Comparison of ENCODE assay signal across 1 cellular context in the genomic region with DNA sequence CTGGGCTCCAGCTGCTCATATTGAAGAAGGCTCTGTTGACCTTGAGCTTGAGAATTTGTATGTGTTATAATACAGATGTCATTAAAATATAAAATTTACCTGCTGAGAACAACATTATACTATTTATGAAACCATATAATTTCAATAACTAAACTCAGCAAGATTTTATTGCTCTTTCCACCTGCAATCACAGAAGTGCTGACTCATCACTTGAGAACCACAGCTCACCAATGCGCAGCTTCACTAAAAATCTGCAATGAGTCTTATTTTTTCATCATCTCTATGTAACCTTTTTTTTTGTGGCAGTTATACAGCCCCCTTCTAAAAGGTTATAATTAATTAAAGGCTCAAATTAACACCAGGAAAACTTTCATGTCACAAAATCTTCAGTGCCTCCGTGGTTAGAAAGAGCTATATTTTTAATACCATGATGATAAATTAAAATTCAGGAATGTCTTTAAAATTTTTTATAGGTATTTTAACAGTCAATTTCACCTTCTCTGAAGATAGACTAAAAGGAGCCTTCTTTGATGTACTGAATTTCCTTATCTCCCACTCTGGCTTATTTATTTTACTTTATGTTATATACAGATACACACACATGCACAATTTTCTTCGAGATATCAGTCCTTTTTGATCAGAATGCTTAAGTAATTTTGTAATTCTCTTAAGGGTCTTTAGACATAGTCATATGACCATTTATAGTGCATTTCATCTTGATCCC.
TF ChIP-seq lines count a peak whose summit lies in the region.

No MANE protein-coding gene starts in this region.

TF ChIP-seq in K562, 482 proteins besides CTCF, POLR2A, EP300 and RAD21 (continued from another document):
- TF ChIP-seq MCM5 (IDR thresholded peaks at IDR 0.05; ENCODE audit: low read depth): no peak
- no peak for TF ChIP-seq BRD9 (IDR thresholded peaks at IDR 0.05; ENCODE audit: low read depth, partially characterized antibody)
- TF ChIP-seq MAFF (IDR thresholded peaks at IDR 0.05; ENCODE audit: low read length): peak; percentile 99
- TF ChIP-seq FOXJ3 (CRISPR knock-in tag; IDR thresholded peaks at IDR 0.05): no peak
- TF ChIP-seq MAFG (tag; conservative IDR thresholded peaks at IDR 0.05): peak; percentile 95
- no peak for TF ChIP-seq DMBX1 (CRISPR knock-in tag; IDR thresholded peaks at IDR 0.05; ENCODE audit: borderline replicate concordance)
- TF ChIP-seq, protein P1, sequence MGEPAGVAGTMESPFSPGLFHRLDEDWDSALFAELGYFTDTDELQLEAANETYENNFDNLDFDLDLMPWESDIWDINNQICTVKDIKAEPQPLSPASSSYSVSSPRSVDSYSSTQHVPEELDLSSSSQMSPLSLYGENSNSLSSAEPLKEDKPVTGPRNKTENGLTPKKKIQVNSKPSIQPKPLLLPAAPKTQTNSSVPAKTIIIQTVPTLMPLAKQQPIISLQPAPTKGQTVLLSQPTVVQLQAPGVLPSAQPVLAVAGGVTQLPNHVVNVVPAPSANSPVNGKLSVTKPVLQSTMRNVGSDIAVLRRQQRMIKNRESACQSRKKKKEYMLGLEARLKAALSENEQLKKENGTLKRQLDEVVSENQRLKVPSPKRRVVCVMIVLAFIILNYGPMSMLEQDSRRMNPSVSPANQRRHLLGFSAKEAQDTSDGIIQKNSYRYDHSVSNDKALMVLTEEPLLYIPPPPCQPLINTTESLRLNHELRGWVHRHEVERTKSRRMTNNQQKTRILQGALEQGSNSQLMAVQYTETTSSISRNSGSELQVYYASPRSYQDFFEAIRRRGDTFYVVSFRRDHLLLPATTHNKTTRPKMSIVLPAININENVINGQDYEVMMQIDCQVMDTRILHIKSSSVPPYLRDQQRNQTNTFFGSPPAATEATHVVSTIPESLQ (CRISPR knock-in tag; IDR thresholded peaks at IDR 0.05): no peak
- TF ChIP-seq PHF8 (IDR thresholded peaks at IDR 0.05; ENCODE audit: borderline replicate concordance, low read length): no peak
- TF ChIP-seq, protein P2, sequence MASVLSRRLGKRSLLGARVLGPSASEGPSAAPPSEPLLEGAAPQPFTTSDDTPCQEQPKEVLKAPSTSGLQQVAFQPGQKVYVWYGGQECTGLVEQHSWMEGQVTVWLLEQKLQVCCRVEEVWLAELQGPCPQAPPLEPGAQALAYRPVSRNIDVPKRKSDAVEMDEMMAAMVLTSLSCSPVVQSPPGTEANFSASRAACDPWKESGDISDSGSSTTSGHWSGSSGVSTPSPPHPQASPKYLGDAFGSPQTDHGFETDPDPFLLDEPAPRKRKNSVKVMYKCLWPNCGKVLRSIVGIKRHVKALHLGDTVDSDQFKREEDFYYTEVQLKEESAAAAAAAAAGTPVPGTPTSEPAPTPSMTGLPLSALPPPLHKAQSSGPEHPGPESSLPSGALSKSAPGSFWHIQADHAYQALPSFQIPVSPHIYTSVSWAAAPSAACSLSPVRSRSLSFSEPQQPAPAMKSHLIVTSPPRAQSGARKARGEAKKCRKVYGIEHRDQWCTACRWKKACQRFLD (CRISPR knock-in tag; IDR thresholded peaks at IDR 0.05): no peak
- TF ChIP-seq ADNP (tag; IDR thresholded peaks at IDR 0.05): no peak
- TF ChIP-seq BACH1 (tag; IDR thresholded peaks at IDR 0.05): peak; percentile 73; the same call in 1 of the 2 replicates
- peak; percentile 96 for TF ChIP-seq C11orf30 (IDR thresholded peaks at IDR 0.05; ENCODE audit: low read depth)
- TF ChIP-seq CBX5 (IDR thresholded peaks at IDR 0.05; ENCODE audit: borderline replicate concordance, low read depth): no peak
- TF ChIP-seq, protein P3, sequence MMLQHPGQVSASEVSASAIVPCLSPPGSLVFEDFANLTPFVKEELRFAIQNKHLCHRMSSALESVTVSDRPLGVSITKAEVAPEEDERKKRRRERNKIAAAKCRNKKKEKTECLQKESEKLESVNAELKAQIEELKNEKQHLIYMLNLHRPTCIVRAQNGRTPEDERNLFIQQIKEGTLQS (IDR thresholded peaks at IDR 0.05): 0 out of 2 replicates have a peak, but pooled peaks have one; percentile 27
- TF ChIP-seq, protein P3 (CRISPR knock-in tag; conservative IDR thresholded peaks at IDR 0.05): no peak
- TF ChIP-seq FUS (optimal IDR thresholded peaks at IDR 0.05; ENCODE audit: low read depth, low read length): no peak
- peak; percentile 32; the same call in 1 of the 2 replicates for TF ChIP-seq NFE2L1 (tag; IDR thresholded peaks at IDR 0.05; ENCODE audit: borderline replicate concordance, low read depth)
- no peak for TF ChIP-seq LEF1 (IDR thresholded peaks at IDR 0.05)
- no peak for TF ChIP-seq SAFB (IDR thresholded peaks at IDR 0.05; ENCODE audit: borderline replicate concordance, low read depth, low read length)
- TF ChIP-seq NRF1 (conservative IDR thresholded peaks at IDR 0.05 in 1 of 2, IDR thresholded peaks at IDR 0.05 in 1 of 2): peak in 1 of 2 experiments; percentile 35; a peak in 1 of 4 replicates
- TF ChIP-seq, protein P4, sequence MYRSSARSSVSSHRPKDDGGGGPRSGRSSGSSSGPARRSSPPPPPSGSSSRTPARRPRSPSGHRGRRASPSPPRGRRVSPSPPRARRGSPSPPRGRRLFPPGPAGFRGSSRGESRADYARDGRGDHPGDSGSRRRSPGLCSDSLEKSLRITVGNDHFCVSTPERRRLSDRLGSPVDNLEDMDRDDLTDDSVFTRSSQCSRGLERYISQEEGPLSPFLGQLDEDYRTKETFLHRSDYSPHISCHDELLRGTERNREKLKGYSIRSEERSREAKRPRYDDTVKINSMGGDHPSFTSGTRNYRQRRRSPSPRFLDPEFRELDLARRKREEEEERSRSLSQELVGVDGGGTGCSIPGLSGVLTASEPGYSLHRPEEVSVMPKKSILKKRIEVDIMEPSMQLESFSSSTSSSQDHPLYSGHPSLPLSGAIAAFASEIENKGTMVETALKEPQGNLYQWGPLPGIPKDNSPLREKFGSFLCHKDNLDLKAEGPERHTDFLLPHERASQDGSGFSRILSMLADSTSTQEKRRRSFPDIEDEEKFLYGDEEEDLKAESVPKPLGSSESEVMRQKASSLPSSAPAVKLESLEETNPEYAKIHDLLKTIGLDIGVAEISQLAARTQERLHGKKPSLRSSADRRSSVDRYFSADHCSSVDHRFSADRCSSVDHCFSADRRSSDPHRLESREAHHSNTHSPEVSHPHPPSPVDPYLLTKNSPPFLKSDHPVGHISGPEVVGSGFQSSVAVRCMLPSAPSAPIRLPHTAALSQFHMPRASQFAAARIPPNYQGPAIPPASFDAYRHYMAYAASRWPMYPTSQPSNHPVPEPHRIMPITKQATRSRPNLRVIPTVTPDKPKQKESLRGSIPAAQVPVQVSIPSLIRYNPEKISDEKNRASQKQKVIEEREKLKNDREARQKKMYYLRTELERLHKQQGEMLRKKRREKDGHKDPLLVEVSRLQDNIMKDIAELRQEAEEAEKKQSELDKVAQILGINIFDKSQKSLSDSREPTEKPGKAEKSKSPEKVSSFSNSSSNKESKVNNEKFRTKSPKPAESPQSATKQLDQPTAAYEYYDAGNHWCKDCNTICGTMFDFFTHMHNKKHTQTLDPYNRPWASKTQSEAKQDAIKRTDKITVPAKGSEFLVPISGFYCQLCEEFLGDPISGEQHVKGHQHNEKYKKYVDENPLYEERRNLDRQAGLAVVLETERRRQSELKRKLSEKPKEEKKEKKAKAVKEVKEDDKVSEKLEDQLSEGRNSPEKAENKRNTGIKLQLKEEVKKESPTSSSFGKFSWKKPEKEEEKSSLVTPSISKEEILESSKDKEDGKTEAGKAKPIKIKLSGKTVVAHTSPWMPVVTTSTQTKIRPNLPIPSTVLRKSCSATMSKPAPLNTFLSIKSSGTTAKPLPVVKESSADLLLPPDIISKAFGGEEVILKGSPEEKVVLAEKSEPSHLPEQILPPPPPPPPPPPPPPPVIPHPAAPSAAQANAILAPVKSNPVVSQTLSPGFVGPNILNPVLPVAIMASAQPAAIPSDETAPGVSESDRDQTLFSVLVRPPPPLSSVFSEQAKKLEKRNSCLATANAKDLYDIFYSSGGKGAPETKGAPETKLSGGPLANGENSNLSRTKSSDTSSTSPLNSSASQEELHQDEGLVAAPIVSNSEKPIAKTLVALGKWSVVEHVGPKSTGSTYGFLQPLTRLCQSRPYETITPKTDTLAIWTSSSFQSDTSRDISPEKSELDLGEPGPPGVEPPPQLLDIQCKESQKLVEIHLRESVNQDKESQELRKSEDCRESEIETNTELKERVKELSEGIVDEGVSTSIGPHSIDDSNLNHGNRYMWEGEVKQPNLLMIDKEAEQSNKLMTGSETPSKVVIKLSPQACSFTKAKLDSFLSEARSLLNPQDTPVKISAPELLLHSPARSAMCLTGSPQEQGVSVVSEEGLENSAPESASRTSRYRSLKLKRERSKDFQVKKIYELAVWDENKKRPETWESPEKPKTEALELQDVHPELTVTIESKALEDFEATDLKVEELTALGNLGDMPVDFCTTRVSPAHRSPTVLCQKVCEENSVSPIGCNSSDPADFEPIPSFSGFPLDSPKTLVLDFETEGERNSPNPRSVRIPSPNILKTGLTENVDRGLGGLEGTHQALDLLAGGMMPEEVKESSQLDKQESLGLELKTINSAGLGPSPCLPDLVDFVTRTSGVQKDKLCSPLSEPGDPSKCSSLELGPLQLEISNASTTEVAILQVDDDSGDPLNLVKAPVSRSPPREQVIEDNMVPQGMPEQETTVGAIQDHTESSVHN (IDR thresholded peaks at IDR 0.05; ENCODE audit: borderline replicate concordance in 1 of 2, low read depth in 1 of 2): no peak
- TF ChIP-seq PCBP1 (IDR thresholded peaks at IDR 0.05; ENCODE audit: low read depth, low read length, poor library complexity, severe bottlenecking): no peak
- TF ChIP-seq CXXC5 (CRISPR knock-in tag; IDR thresholded peaks at IDR 0.05): no peak
- TF ChIP-seq FOS (IDR thresholded peaks at IDR 0.05; ENCODE audit: extremely low read depth, insufficient read length): no peak
- peak; percentile 76 for TF ChIP-seq NFE2 (IDR thresholded peaks at IDR 0.05; ENCODE audit: low read depth)
- TF ChIP-seq ZFP30 (CRISPR knock-in tag; IDR thresholded peaks at IDR 0.05; ENCODE audit: borderline replicate concordance): no peak
